Comparison of ENCODE assay signal across 8 cellular contexts in the genomic region with DNA sequence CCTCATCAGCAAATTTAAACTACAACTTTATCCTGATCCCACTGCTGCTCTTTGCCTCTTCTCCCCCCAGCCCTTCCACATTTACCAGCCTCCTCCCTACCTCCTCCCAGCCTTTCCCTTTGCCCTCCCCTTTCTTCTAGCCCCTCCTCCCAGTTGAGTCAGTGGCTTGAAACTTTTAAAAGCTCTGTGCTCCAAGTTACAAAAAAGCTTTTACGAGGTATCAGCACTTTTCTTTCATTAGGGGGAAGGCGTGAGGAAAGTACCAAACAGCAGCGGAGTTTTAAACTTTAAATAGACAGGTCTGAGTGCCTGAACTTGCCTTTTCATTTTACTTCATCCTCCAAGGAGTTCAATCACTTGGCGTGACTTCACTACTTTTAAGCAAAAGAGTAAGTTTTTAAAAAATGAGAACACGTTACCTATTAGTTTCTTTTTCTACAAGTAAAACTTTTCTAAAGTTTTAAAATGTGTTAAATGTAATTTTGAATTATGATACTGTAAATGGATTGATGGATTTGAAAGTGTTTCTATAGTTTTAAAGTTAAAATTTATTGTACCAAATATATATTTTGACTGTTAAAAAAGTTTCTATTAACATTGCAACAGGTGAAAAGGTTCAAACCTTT. TPM values are rescaled to one million over a fixed set of nuclear protein-coding genes. Genes with fewer than 3 reads are reported as not detected.
DNase-seq lines count a peak whose midpoint lies in the region; FAIRE-seq and TF ChIP-seq lines count a peak whose summit lies in the region.

Gene GJA1, plus strand, starts transcription at position 203 of the 626 bp plus-strand sequence. CDS start 11,202 bp downstream, outside the sequence.

- dilution Hi-C loops in endothelial cell of umbilical vein (cut with MboI; ENCODE audit: extremely low pct_ligation_motif_present, low sequenced_read_pairs): loop anchor here (10.0 kb wide), 1 partner anchor 229 kb away; no protein-coding TSS in a partner anchor

- TF ChIP-seq CTCF in endothelial cell of umbilical vein (IDR thresholded peaks at IDR 0.05; ENCODE audit: extremely low read depth in 1 of 2, insufficient read depth in 1 of 2, low read depth in 1 of 2, low read length in 2 of 2) (no peak), tibial artery (IDR thresholded peaks at IDR 0.05) (no peak)

- peak within 1 kb of the TSS; percentile 97 for H3K56ac ChIP-seq in mesendoderm (ENCODE audit: low read length)

- intact Hi-C loops in endothelial cell of umbilical vein (cut with micrococcal nuclease) (loop anchor here (1.0 to 10.0 kb wide), 11 partner anchors 47 to 1099 kb away; partner anchors contain the start of genes HSF2, SERINC1 and TBC1D32), tibial artery (cut with DNase I; ENCODE audit: low total_unique reads) (loop anchor here (10.0 kb wide), 2 partner anchors 89 to 349 kb away; no protein-coding TSS in a partner anchor)

- H2BK5ac ChIP-seq in mesendoderm (ENCODE audit: low read length): peak within 1 kb of the TSS; percentile 93

- CTCF ChIA-PET in endothelial cell of umbilical vein (lab: Charles Lee): interaction anchor here (0.6 to 6.3 kb wide), 11 partner anchors 9 to 749 kb away, joined by 3 to 85 read pairs (median 5); no protein-coding TSS in a partner anchor

- H3K4me3 ChIP-seq in endothelial cell of umbilical vein (replicated peaks in 1 of 3; ENCODE audit: insufficient read depth in 1 of 3, low read depth in 1 of 3, low read length in 3 of 3): peak within 1 kb of the TSS; percentile 94 to 100 (median 100)
- H3K4me3 ChIP-seq in mesendoderm (ENCODE audit: low read length): peak within 1 kb of the TSS; percentile 94
- H3K4me3 ChIP-seq in tibial artery: peak within 1 kb of the TSS; percentile 66 to 74

- DNase-seq in Daoy (ENCODE audit: low read depth) (peak; percentile 87), RPMI8226 (peak; percentile 15), endothelial cell of umbilical vein (ENCODE audit: low read depth, low spot score) (peak; percentile 96), mesendoderm (peak; percentile 97), tibial artery (peak; percentile 53 to 78), T-helper 9 cell (no peak), NCI-H2171 treated with DMSO at 0.1 percent for 48 hours (lab: John Stamatoyannopoulos, UW) (no peak)
- no peak for DNase-seq in stimulated activated CD8-positive, alpha-beta memory T cell treated with anti-CD3 and anti-CD28 coated beads, Interleukin-4, amount 100 ng/mL, for 48 hours

- H2BK120ac ChIP-seq in mesendoderm (ENCODE audit: low read depth, low read length): peak within 1 kb of the TSS; percentile 64

- H3K9ac ChIP-seq in endothelial cell of umbilical vein (replicated peaks; ENCODE audit: extremely low read depth, insufficient read depth, low read length): peak within 1 kb of the TSS; percentile 99
- H3K9ac ChIP-seq in mesendoderm (ENCODE audit: low read length): peak within 1 kb of the TSS; percentile 98

- H3K79me2 ChIP-seq in endothelial cell of umbilical vein (ENCODE audit: control insufficient read depth, insufficient read depth, low read length) (peaks cover 54% of the 10 kb centered on the region), mesendoderm (ENCODE audit: control insufficient read depth, insufficient read depth, low read length) (peaks cover 49% of the 10 kb centered on the region)

- H4K8ac ChIP-seq in mesendoderm (ENCODE audit: low read depth, low read length): no peak within 1 kb of the TSS

- peak within 1 kb of the TSS; percentile 23 for H2AFZ ChIP-seq in endothelial cell of umbilical vein (ENCODE audit: low read depth, low read length)

- peak; percentile 87 for FAIRE-seq in endothelial cell of umbilical vein (lab: Jason Lieb, UNC)

- no peaks in the 10 kb centered on the region for H3K27me3 ChIP-seq in endothelial cell of umbilical vein (ENCODE audit: control insufficient read depth in 2 of 2, insufficient read depth in 2 of 2, low read length in 2 of 2)
- H3K27me3 ChIP-seq in mesendoderm (ENCODE audit: insufficient read depth, low read length, poor library complexity): no peaks in the 10 kb centered on the region
- no peaks in the 10 kb centered on the region for H3K27me3 ChIP-seq in tibial artery

- peak within 1 kb of the TSS; percentile 91 for H3K18ac ChIP-seq in mesendoderm (ENCODE audit: low read length)

- peak within 1 kb of the TSS; percentile 99 for H3K27ac ChIP-seq in endothelial cell of umbilical vein (ENCODE audit: insufficient read depth, low read depth, low read length)
- H3K27ac ChIP-seq in mesendoderm (ENCODE audit: low read depth, low read length): peak within 1 kb of the TSS; percentile 96
- peak within 1 kb of the TSS; percentile 86 to 97 for H3K27ac ChIP-seq in tibial artery

- H3K36me3 ChIP-seq in endothelial cell of umbilical vein (ENCODE audit: control insufficient read depth in 2 of 2, extremely low read depth in 1 of 2, insufficient read depth in 2 of 2, low read length in 2 of 2) (no peaks in the 10 kb centered on the region), mesendoderm (ENCODE audit: control insufficient read depth, insufficient read depth, low read length) (no peaks in the 10 kb centered on the region), tibial artery (no peaks in the 10 kb centered on the region)

- H3K4me1 ChIP-seq in endothelial cell of umbilical vein (ENCODE audit: control insufficient read depth, extremely low read depth, insufficient read depth, low read length): peaks cover 22% of the 10 kb centered on the region
- peaks cover 5% of the 10 kb centered on the region for H3K4me1 ChIP-seq in mesendoderm (ENCODE audit: control insufficient read depth, low read depth, low read length)
- peaks cover 0 to 24% (median 6%) of the 10 kb centered on the region in 4 donors for H3K4me1 ChIP-seq in tibial artery

- no peaks in the 10 kb centered on the region for H4K20me1 ChIP-seq in endothelial cell of umbilical vein (replicated peaks; ENCODE audit: control insufficient read depth, extremely low read depth, insufficient read depth, low read length)

- H3K4me2 ChIP-seq in endothelial cell of umbilical vein (ENCODE audit: insufficient read depth, low read length) (peak within 1 kb of the TSS; percentile 99), mesendoderm (ENCODE audit: low read length) (peak within 1 kb of the TSS; percentile 63)

- H2BK15ac ChIP-seq in mesendoderm (replicated peaks; ENCODE audit: low read depth): no peak within 1 kb of the TSS

- peak within 1 kb of the TSS; percentile 82 for H2AK5ac ChIP-seq in mesendoderm (ENCODE audit: low read length)

- POLR2A ChIA-PET in endothelial cell of umbilical vein (lab: Charles Lee): interaction anchor here (0.9 to 4.6 kb wide), 8 partner anchors 8 to 415 kb away, joined by 3 to 94 read pairs (median 4); no protein-coding TSS in a partner anchor

- H4K5ac ChIP-seq in mesendoderm (ENCODE audit: low read length): peak within 1 kb of the TSS; percentile 65

- H3K23ac ChIP-seq in mesendoderm (ENCODE audit: low read length): no peak within 1 kb of the TSS

- H3K9me3 ChIP-seq in endothelial cell of umbilical vein (replicated peaks; ENCODE audit: control insufficient read depth, insufficient read depth, low read length) (no peaks in the 10 kb centered on the region), tibial artery (no peaks in the 10 kb centered on the region)

- no TSS peak for BruUV-seq in endothelial cell of umbilical vein (replicated peaks; lab: Mats Ljungman, UMichigan)

- H3K9me1 ChIP-seq in endothelial cell of umbilical vein (replicated peaks; ENCODE audit: control insufficient read depth, extremely low read depth, insufficient read depth, low read length): no peaks in the 10 kb centered on the region

- no CpG with 5 or more reads among the region's 5 CpGs for WGBS in mesendoderm (ENCODE audit: extremely low coverage, insufficient coverage, low lambda C conversion rate)

- H3K4ac ChIP-seq in mesendoderm (ENCODE audit: low read depth, low read length): peak within 1 kb of the TSS; percentile 85

- TF ChIP-seq POLR2A in endothelial cell of umbilical vein (IDR thresholded peaks at IDR 0.05; ENCODE audit: low read depth, low read length): peak; percentile 96

- H3K79me1 ChIP-seq in mesendoderm (ENCODE audit: low read length): no peaks in the 10 kb centered on the region

TF ChIP-seq in endothelial cell of umbilical vein, 7 proteins besides CTCF, POLR2A, EP300 and RAD21:
- TF ChIP-seq JUN (IDR thresholded peaks at IDR 0.05; ENCODE audit: borderline replicate concordance, insufficient read depth, insufficient read length, low read depth): no peak
- TF ChIP-seq POLR2AphosphoS5 (IDR thresholded peaks at IDR 0.05; ENCODE audit: insufficient read depth, low read depth, low read length): peak; percentile 87
- peak; percentile 51 for TF ChIP-seq FOS (IDR thresholded peaks at IDR 0.05; ENCODE audit: borderline replicate concordance, insufficient read depth, low read length)
- no peak for TF ChIP-seq EZH2 (IDR thresholded peaks at IDR 0.05; ENCODE audit: borderline replicate concordance, low read depth, low read length, severe bottlenecking)
- TF ChIP-seq GATA2 (IDR thresholded peaks at IDR 0.05; ENCODE audit: insufficient read depth, insufficient read length, low read depth, low read length): no peak
- TF ChIP-seq, protein P1, sequence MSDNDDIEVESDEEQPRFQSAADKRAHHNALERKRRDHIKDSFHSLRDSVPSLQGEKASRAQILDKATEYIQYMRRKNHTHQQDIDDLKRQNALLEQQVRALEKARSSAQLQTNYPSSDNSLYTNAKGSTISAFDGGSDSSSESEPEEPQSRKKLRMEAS (IDR thresholded peaks at IDR 0.05; ENCODE audit: insufficient read depth, insufficient read length): no peak
- no peak for TF ChIP-seq MYC (IDR thresholded peaks at IDR 0.05; ENCODE audit: low read depth, low read length)

RNA-seq across cellular contexts. Expression of gene GJA1, which starts in this region (rescaled TPM):
- 80.6 and 103 TPM in 2 replicates for total RNA-seq in Daoy (2014; rRNA removed; shearing (Covaris generic))
- total RNA-seq in endothelial cell of umbilical vein: 235 and 288 TPM in 2 replicates
- polyA plus RNA-seq in endothelial cell of umbilical vein: 155 and 185 TPM in 2 replicates
- 164 and 180 TPM in 2 replicates for polyA plus RNA-seq in endothelial cell of umbilical vein (2011; cell fraction: cytosol; rRNA removed)
- polyA plus RNA-seq in endothelial cell of umbilical vein (2011; cell fraction: nucleus; rRNA removed): 150 and 213 TPM in 2 replicates
- polyA plus RNA-seq in endothelial cell of umbilical vein (2012): 411 and 451 TPM in 2 replicates
- 426 and 450 TPM in 2 replicates for polyA minus RNA-seq in endothelial cell of umbilical vein
- not detected for polyA minus RNA-seq in endothelial cell of umbilical vein (2011; cell fraction: cytosol; rRNA and poly(A)+ RNA removed)
- polyA minus RNA-seq in endothelial cell of umbilical vein (2011; cell fraction: nucleus; rRNA and poly(A)+ RNA removed): 173 and 254 TPM in 2 replicates
- polyA plus RNA-seq in mesendoderm (2013, experiment 1 of 2): 921 TPM
- polyA plus RNA-seq in mesendoderm (2013, experiment 2 of 2): 892 TPM

Comparison
In these comparisons a context has a peak if more than half of its experiments do, and no peak if none do; other contexts are left out.
1. DNase-seq: peak in Daoy (single experiment), RPMI8226 (single experiment), endothelial cell of umbilical vein (single experiment), mesendoderm (single experiment) and tibial artery (2 of 2); none in stimulated activated CD8-positive, alpha-beta memory T cell treated with anti-CD3 and anti-CD28 coated beads, Interleukin-4, amount 100 ng/mL, for 48 hours (single experiment), T-helper 9 cell (single experiment) and NCI-H2171 treated with DMSO at 0.1 percent for 48 hours (single experiment).
2. Peak in every context shown above with its lines, with median percentiles within 50 percentile points of each other: H3K27ac ChIP-seq and H3K4me3 ChIP-seq.